1 cellular context compared by ENCODE assay signal in the genomic region with DNA sequence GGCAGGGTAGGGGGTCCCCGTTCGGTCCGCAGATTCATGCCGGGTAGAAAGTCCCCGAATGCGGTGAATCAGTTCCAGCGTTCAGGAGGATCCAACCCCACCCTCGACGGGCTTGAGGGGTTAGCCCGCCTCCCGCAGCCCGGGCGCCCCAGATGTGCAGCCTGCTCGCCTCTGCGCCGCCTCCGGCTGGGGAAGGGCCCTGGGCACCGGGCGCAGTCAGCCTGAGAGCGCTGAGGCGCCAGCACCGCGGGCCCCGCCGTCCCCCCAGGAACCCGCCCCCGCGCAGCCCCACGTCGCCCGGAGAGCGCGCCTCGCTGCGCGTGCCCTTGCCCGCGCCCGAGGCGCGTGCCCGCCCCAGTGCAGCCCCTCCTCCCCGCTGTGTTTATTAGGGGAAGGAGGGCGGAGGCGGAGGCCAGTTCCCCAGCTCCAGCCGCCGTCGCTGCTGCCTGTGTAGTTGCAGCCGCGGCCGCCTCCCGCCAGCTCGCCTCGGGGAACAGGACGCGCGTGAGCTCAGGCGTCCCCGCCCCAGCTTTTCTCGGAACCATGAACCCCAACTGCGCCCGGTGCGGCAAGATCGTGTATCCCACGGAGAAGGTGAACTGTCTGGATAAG.
TF ChIP-seq lines count a peak whose summit lies in the region.

A gene with protein sequence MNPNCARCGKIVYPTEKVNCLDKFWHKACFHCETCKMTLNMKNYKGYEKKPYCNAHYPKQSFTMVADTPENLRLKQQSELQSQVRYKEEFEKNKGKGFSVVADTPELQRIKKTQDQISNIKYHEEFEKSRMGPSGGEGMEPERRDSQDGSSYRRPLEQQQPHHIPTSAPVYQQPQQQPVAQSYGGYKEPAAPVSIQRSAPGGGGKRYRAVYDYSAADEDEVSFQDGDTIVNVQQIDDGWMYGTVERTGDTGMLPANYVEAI (plus strand): TSS at position 412 of the 612 bp plus-strand sequence. CDS start 132 bp downstream, at position 544.

TF ChIP-seq in K562, 482 proteins besides CTCF, POLR2A, EP300 and RAD21 (continued from another document and continues in another):
- TF ChIP-seq ZNF395 (CRISPR knock-in tag; IDR thresholded peaks at IDR 0.05) = peak; percentile 85
- no peak for TF ChIP-seq MIER1 (IDR thresholded peaks at IDR 0.05; ENCODE audit: low read depth)
- peak; percentile 91; the same call in 1 of the 2 replicates for TF ChIP-seq POLR2AphosphoS5 (IDR thresholded peaks at IDR 0.05; ENCODE audit: control insufficient read depth, insufficient read depth, low read depth, low read length)
- TF ChIP-seq NEUROD1 (IDR thresholded peaks at IDR 0.05; ENCODE audit: borderline replicate concordance, low read depth, low read length, partially characterized antibody) = peak; percentile 32
- peak; percentile 70; the same call in 1 of the 2 replicates for TF ChIP-seq CUX1 (CRISPR knock-in tag; IDR thresholded peaks at IDR 0.05)
- TF ChIP-seq RBM22 (IDR thresholded peaks at IDR 0.05; ENCODE audit: low read depth, low read length, poor library complexity, severe bottlenecking) = peak; percentile 51
- TF ChIP-seq, protein P1, sequence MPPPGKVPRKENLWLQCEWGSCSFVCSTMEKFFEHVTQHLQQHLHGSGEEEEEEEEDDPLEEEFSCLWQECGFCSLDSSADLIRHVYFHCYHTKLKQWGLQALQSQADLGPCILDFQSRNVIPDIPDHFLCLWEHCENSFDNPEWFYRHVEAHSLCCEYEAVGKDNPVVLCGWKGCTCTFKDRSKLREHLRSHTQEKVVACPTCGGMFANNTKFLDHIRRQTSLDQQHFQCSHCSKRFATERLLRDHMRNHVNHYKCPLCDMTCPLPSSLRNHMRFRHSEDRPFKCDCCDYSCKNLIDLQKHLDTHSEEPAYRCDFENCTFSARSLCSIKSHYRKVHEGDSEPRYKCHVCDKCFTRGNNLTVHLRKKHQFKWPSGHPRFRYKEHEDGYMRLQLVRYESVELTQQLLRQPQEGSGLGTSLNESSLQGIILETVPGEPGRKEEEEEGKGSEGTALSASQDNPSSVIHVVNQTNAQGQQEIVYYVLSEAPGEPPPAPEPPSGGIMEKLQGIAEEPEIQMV (tag; conservative IDR thresholded peaks at IDR 0.05; ENCODE audit: low read depth) = peak; percentile 86; the same call in 1 of the 2 replicates
- TF ChIP-seq, protein P2, sequence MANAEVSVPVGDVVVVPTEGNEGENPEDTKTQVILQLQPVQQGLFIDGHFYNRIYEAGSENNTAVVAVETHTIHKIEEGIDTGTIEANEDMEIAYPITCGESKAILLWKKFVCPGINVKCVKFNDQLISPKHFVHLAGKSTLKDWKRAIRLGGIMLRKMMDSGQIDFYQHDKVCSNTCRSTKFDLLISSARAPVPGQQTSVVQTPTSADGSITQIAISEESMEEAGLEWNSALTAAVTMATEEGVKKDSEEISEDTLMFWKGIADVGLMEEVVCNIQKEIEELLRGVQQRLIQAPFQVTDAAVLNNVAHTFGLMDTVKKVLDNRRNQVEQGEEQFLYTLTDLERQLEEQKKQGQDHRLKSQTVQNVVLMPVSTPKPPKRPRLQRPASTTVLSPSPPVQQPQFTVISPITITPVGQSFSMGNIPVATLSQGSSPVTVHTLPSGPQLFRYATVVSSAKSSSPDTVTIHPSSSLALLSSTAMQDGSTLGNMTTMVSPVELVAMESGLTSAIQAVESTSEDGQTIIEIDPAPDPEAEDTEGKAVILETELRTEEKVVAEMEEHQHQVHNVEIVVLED (CRISPR knock-in tag; IDR thresholded peaks at IDR 0.05) = peak; percentile 44; the same call in 1 of the 2 replicates
- TF ChIP-seq ZNF766 (CRISPR knock-in tag; conservative IDR thresholded peaks at IDR 0.05) = peak; percentile 98
- peak in 1 of 3 experiments; percentile 32 for TF ChIP-seq YY1 (IDR thresholded peaks at IDR 0.05; ENCODE audit: borderline replicate concordance in 1 of 3, control insufficient read depth in 1 of 3, extremely low read depth in 1 of 3, insufficient read depth in 3 of 3, insufficient read length in 1 of 3, insufficient replicate concordance in 2 of 3, low read depth in 1 of 3, low read length in 2 of 3)
- TF ChIP-seq TEAD1 (CRISPR knock-in tag; IDR thresholded peaks at IDR 0.05) = peak in 1 of 2 experiments; percentile 41; a peak in 2 of 4 replicates
- TF ChIP-seq NR2F6 (CRISPR knock-in tag; IDR thresholded peaks at IDR 0.05) = 0 out of 2 replicates have a peak, but pooled peaks have one; percentile 40
- peak; percentile 72 for TF ChIP-seq MTA3 (IDR thresholded peaks at IDR 0.05; ENCODE audit: borderline replicate concordance)
- TF ChIP-seq CHD1 (IDR thresholded peaks at IDR 0.05; ENCODE audit: low read length) = peak; percentile 81
- no peak for TF ChIP-seq SMARCE1 (IDR thresholded peaks at IDR 0.05)
- no peak for TF ChIP-seq NR0B1 (IDR thresholded peaks at IDR 0.05; ENCODE audit: partially characterized antibody)
- no peak for TF ChIP-seq HDAC8 (tag; IDR thresholded peaks at IDR 0.05)
- peak; percentile 52 for TF ChIP-seq U2AF1 (optimal IDR thresholded peaks at IDR 0.05; ENCODE audit: low read depth, low read length)
- no peak for TF ChIP-seq ATF2 (CRISPR knock-in tag; IDR thresholded peaks at IDR 0.05)
- peak in 1 of 2 experiments; percentile 44; a peak in 1 of 4 replicates for TF ChIP-seq RCOR1 (IDR thresholded peaks at IDR 0.05; ENCODE audit: borderline replicate concordance in 1 of 2, low read depth in 2 of 2, low read length in 2 of 2)
- no peak for TF ChIP-seq COPS2 (conservative IDR thresholded peaks at IDR 0.05)
- TF ChIP-seq NR2C1 (IDR thresholded peaks at IDR 0.05) = no peak; the same call in 1 of the 2 replicates
- no peak for TF ChIP-seq NR2C1 (tag; IDR thresholded peaks at IDR 0.05)
- no peak for TF ChIP-seq KHSRP (IDR thresholded peaks at IDR 0.05)
- TF ChIP-seq ZSCAN32 (CRISPR knock-in tag; IDR thresholded peaks at IDR 0.05) = no peak
- TF ChIP-seq ZNF316 (IDR thresholded peaks at IDR 0.05) = no peak
- no peak for TF ChIP-seq SIN3B (IDR thresholded peaks at IDR 0.05; ENCODE audit: low read depth)
- TF ChIP-seq ZBTB26 (CRISPR knock-in tag; IDR thresholded peaks at IDR 0.05) = no peak
- no peak for TF ChIP-seq PTRF (tag; IDR thresholded peaks at IDR 0.05)
- peak; percentile 12; the same call in 1 of the 2 replicates for TF ChIP-seq ZNF212 (CRISPR knock-in tag; IDR thresholded peaks at IDR 0.05)
- 0 out of 2 replicates have a peak, but pooled peaks have one; percentile 29 for TF ChIP-seq ZNF76 (CRISPR knock-in tag; IDR thresholded peaks at IDR 0.05; ENCODE audit: borderline replicate concordance)
- TF ChIP-seq ZNF263 (CRISPR knock-in tag; IDR thresholded peaks at IDR 0.05; ENCODE audit: borderline replicate concordance) = no peak
- TF ChIP-seq RFX5 (IDR thresholded peaks at IDR 0.05; ENCODE audit: low read depth, low read length) = no peak
- TF ChIP-seq POLR2AphosphoS2 (IDR thresholded peaks at IDR 0.05; ENCODE audit: low read length) = no peak
- no peak for TF ChIP-seq DLX4 (CRISPR knock-in tag; IDR thresholded peaks at IDR 0.05)
- no peak for TF ChIP-seq GTF2E2 (tag; IDR thresholded peaks at IDR 0.05)
- TF ChIP-seq FOXP4 (CRISPR knock-in tag; IDR thresholded peaks at IDR 0.05; ENCODE audit: borderline replicate concordance) = no peak
